13 cellular contexts compared by ENCODE assay signal in the genomic region with DNA sequence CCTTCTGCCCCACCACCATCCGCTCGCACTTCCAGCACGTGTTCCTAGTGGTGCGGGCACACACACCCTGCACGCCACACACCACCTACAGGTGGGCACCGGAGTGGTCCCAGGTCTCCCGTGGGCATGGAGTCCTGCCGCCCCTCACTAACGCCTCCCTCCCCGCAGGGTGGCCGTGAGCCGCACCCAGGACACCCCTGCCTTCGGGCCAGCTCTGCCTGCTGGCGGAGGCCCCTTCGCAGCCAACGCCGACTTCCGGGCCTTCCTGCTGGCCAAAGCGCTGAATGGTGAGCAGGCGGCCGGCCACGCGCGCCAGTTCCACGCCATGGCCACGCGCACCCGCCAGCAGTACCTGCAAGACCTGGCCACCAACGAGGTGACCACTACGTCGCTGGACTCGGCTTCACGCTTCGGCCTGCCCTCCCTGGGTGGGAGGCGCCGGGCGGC. TPM values are rescaled to one million over a fixed set of nuclear protein-coding genes. Genes with fewer than 3 reads are reported as not detected.
"Had no signal": no experiment of that assay in that cellular context is flagged by ENCODE, and none has a peak within 500 bp of the region (broad histone marks: within the 10 kb centered on the region; RNA-seq: fewer than 3 reads in every experiment).

No MANE protein-coding gene starts in this region.

- DNase-seq: activated naive CD4-positive, alpha-beta T cell treated with anti-CD3 and anti-CD28 coated beads, Interleukin-2, amount 50 U/mL, for 16 hours; activated T-cell treated with anti-CD3 and anti-CD28 coated beads for 4 hours; erythroblast; stimulated activated CD4-positive, alpha-beta T cell treated with anti-CD3 and anti-CD28 coated beads, Interleukin-4, amount 100 ng/mL, for 4 hours; stimulated activated CD8-positive, alpha-beta memory T cell treated with anti-CD3 and anti-CD28 coated beads, Interleukin-4, amount 100 ng/mL, for 48 hours; stimulated activated naive CD8-positive, alpha-beta T cell treated with anti-CD3 and anti-CD28 coated beads, Interleukin-15, Interleukin-2, amounts not matched to agents 100 U/mL and 50 U/mL, for 24 hours had no signal

- H3K27ac ChIP-seq: cardiac muscle cell, right atrium auricular region had no signal

- H3K27ac Mint-ChIP-seq: progenitor cell of endocrine pancreas had no signal

- H3K36me3 ChIP-seq: cardiac muscle cell had no signal

- H3K27me3 ChIP-seq: cardiac muscle cell, left lung, right atrium auricular region had no signal

- ATAC-seq: activated CD4-positive, CD25-positive, alpha-beta regulatory T cell treated with anti-CD3 and anti-CD28 coated beads, Interleukin-2, amount 50 U/mL, for 24 hours; naive thymus-derived CD8-positive, alpha-beta T cell; stimulated activated naive CD8-positive, alpha-beta T cell treated with anti-CD3 and anti-CD28 coated beads, Interleukin-15, Interleukin-2, amounts not matched to agents 100 U/mL and 50 U/mL, for 24 hours had no signal

- H3K9me3 ChIP-seq: left lung, right atrium auricular region had no signal

- H3K27me3 Mint-ChIP-seq: memory B cell had no signal

- H3K4me3 Mint-ChIP-seq: memory B cell; naive thymus-derived CD8-positive, alpha-beta T cell had no signal

- H3K9me3 Mint-ChIP-seq: memory B cell; naive thymus-derived CD8-positive, alpha-beta T cell had no signal

RNA-seq across cellular contexts. Expression of a gene that starts 50.7 kb away (rescaled TPM):
- total RNA-seq: cardiac muscle cell had no signal
- polyA plus RNA-seq: cardiac muscle cell had no signal
